8 cellular contexts compared by ENCODE assay signal in genomic region chr12:8038659-8039114, GRCh38. TPM values are rescaled to one million over a fixed set of nuclear protein-coding genes. Genes with fewer than 3 reads are reported as not detected.
DNase-seq lines count a peak whose midpoint lies in the region; ATAC-seq, FAIRE-seq and TF ChIP-seq lines count a peak whose summit lies in the region.

No MANE protein-coding gene starts in this region.

- no peaks in the 10 kb centered on the region; the same call in 1 of the 2 replicates for H3K36me3 ChIP-seq in ES-I3 (ENCODE audit: insufficient read depth, low read length)

- peaks cover 49% of the 10 kb centered on the region for H3K4me1 Mint-ChIP-seq in activated T-helper 2 cell treated with anti-CD3 and anti-CD28 coated beads, Interferon-gamma antibody, Interleukin-2, Interleukin-4, amounts not matched to agents 10 μg/mL and 5 μg/mL and 100 μg/mL, durations not matched to agents 14 hours and 24 hours and 36 hours (ENCODE audit: low read depth)

- H3K27ac Mint-ChIP-seq in activated T-helper 2 cell treated with anti-CD3 and anti-CD28 coated beads, Interferon-gamma antibody, Interleukin-2, Interleukin-4, amounts not matched to agents 10 μg/mL and 5 μg/mL and 100 μg/mL, durations not matched to agents 14 hours and 24 hours and 36 hours = peak overlapping the region; percentile 29

- no peaks in the 10 kb centered on the region for H3K9me3 Mint-ChIP-seq in activated T-helper 2 cell treated with anti-CD3 and anti-CD28 coated beads, Interferon-gamma antibody, Interleukin-2, Interleukin-4, amounts not matched to agents 10 μg/mL and 5 μg/mL and 100 μg/mL, durations not matched to agents 14 hours and 24 hours and 36 hours

- DNase-seq in NCI-H2081 treated with DMSO at 0.1 percent for 48 hours (lab: John Stamatoyannopoulos, UW) (peak; percentile 75), glomerular visceral epithelial cell (ENCODE audit: extremely low spot score) (peak; percentile 58), omental fat pad (ENCODE audit: low spot score) (no peak), GM19239 (ENCODE audit: insufficient read length, low spot score) (no peak)
- DNase-seq in activated T-helper 2 cell treated with anti-CD3 and anti-CD28 coated beads, Interferon-gamma antibody, Interleukin-2, Interleukin-4, amounts not matched to agents 10 μg/mL and 5 μg/mL and 100 μg/mL, durations not matched to agents 14 hours and 24 hours and 36 hours (ENCODE audit: low spot score) = no peak

- H3K9ac ChIP-seq in ES-I3 (ENCODE audit: low read depth, low read length) = peak overlapping the region; percentile 4; the same call in 1 of the 2 replicates

- ATAC-seq in omental fat pad (ENCODE audit: low FRiP score) = peak; percentile 83
- ATAC-seq in GM19035 (IDR thresholded peaks at IDR 0.05; ENCODE audit: unreplicated experiment) = no peak
- ATAC-seq in HG02852 (IDR thresholded peaks at IDR 0.05; ENCODE audit: unreplicated experiment) = no peak

- peaks cover 37% of the 10 kb centered on the region for H3K36me3 Mint-ChIP-seq in activated T-helper 2 cell treated with anti-CD3 and anti-CD28 coated beads, Interferon-gamma antibody, Interleukin-2, Interleukin-4, amounts not matched to agents 10 μg/mL and 5 μg/mL and 100 μg/mL, durations not matched to agents 14 hours and 24 hours and 36 hours (ENCODE audit: low read depth)

- peaks cover 41% of the 10 kb centered on the region for H3K4me1 ChIP-seq in ES-I3 (ENCODE audit: insufficient read depth, low read length)

- no peak for FAIRE-seq in GM19239 (lab: Jason Lieb, UNC)

- TF ChIP-seq CTCF in omental fat pad (IDR thresholded peaks at IDR 0.05) = no peak

- H3K27me3 Mint-ChIP-seq in activated T-helper 2 cell treated with anti-CD3 and anti-CD28 coated beads, Interferon-gamma antibody, Interleukin-2, Interleukin-4, amounts not matched to agents 10 μg/mL and 5 μg/mL and 100 μg/mL, durations not matched to agents 14 hours and 24 hours and 36 hours (ENCODE audit: low read depth) = no peaks in the 10 kb centered on the region

- no peaks in the 10 kb centered on the region for H3K9me3 ChIP-seq in ES-I3 (ENCODE audit: control insufficient read depth, insufficient read depth, low read length)

- intact Hi-C loops in activated T-helper 2 cell treated with anti-CD3 and anti-CD28 coated beads, Interferon-gamma antibody, Interleukin-2, Interleukin-4, amounts not matched to agents 10 μg/mL and 5 μg/mL and 100 μg/mL, durations not matched to agents 14 hours and 24 hours and 36 hours (cut with micrococcal nuclease) = no loop called here

- H3K4me3 Mint-ChIP-seq in activated T-helper 2 cell treated with anti-CD3 and anti-CD28 coated beads, Interferon-gamma antibody, Interleukin-2, Interleukin-4, amounts not matched to agents 10 μg/mL and 5 μg/mL and 100 μg/mL, durations not matched to agents 14 hours and 24 hours and 36 hours (ENCODE audit: low read depth) = peak overlapping the region; percentile 28

RNA-seq across cellular contexts. Expression of gene FOXJ2, which starts 6.2 kb away (rescaled TPM):
- 16.5 and 16.8 TPM in 2 replicates for total RNA-seq in activated T-helper 2 cell treated with anti-CD3 and anti-CD28 coated beads, Interferon-gamma antibody, Interleukin-2, Interleukin-4, amounts not matched to agents 10 μg/mL and 5 μg/mL and 100 μg/mL, durations not matched to agents 14 hours and 24 hours and 36 hours
- total RNA-seq in omental fat pad = 10 to 100 TPM in 3 of 4 donors, 1 to 10 TPM in 1; 9.2 to 17.2 (median 13.0) TPM

RNA-seq across cellular contexts. Expression of gene C3AR1, which starts 27.5 kb away (rescaled TPM):
- total RNA-seq in activated T-helper 2 cell treated with anti-CD3 and anti-CD28 coated beads, Interferon-gamma antibody, Interleukin-2, Interleukin-4, amounts not matched to agents 10 μg/mL and 5 μg/mL and 100 μg/mL, durations not matched to agents 14 hours and 24 hours and 36 hours = 0.50 and 0.62 TPM in 2 replicates
- 10 to 100 TPM; 15.6 to 43.0 (median 30.3) TPM for total RNA-seq in omental fat pad

RNA-seq across cellular contexts. Expression of gene NECAP1, which starts 43.4 kb away (rescaled TPM):
- total RNA-seq in activated T-helper 2 cell treated with anti-CD3 and anti-CD28 coated beads, Interferon-gamma antibody, Interleukin-2, Interleukin-4, amounts not matched to agents 10 μg/mL and 5 μg/mL and 100 μg/mL, durations not matched to agents 14 hours and 24 hours and 36 hours = 25.7 and 27.9 TPM in 2 replicates
- total RNA-seq in omental fat pad = 10 to 100 TPM; 30.1 to 45.3 (median 33.1) TPM

Comparison
In these comparisons a context has a peak if more than half of its experiments do, and no peak if none do; other contexts are left out.
1. DNase-seq: peak in NCI-H2081 treated with DMSO at 0.1 percent for 48 hours (single experiment) and glomerular visceral epithelial cell (single experiment); none in activated T-helper 2 cell treated with anti-CD3 and anti-CD28 coated beads, Interferon-gamma antibody, Interleukin-2, Interleukin-4, amounts not matched to agents 10 μg/mL and 5 μg/mL and 100 μg/mL, durations not matched to agents 14 hours and 24 hours and 36 hours (single experiment), omental fat pad (single experiment) and GM19239 (single experiment).
2. RNA of gene C3AR1, which starts 27.5 kb away (total RNA-seq): 15.6 to 43.0 TPM in omental fat pad; 0.50 to 0.62 TPM in activated T-helper 2 cell treated with anti-CD3 and anti-CD28 coated beads, Interferon-gamma antibody, Interleukin-2, Interleukin-4, amounts not matched to agents 10 μg/mL and 5 μg/mL and 100 μg/mL, durations not matched to agents 14 hours and 24 hours and 36 hours; every median in the first group is over 10 times any median in the second.